3 cellular contexts compared by ENCODE assay signal in the genomic region with DNA sequence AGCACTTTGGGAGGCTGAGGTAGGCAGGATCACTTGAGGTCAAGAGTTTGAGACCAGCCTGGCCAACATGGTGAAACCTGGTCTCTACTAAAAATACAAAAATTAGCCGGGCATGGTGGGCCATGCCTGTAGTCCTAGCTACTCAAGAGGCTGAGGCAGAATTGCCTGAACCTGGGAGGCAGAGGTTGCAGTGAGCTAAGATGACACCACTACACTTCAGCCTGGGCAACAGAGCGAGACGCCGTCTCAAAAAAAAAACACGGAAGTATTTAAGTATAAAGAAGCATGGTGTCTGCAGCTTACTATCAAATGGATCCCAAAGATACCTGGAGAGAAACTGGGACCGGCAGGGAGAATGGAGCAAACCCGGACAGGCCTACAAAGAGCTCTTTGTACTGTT. TPM values are rescaled to one million over a fixed set of nuclear protein-coding genes. Genes with fewer than 3 reads are reported as not detected.
"Had no signal": no experiment of that assay in that cellular context is flagged by ENCODE, and none has a peak within 500 bp of the region (broad histone marks: within the 10 kb centered on the region; RNA-seq: fewer than 3 reads in every experiment).

No MANE protein-coding gene starts in this region.

RNA-seq across cellular contexts. Expression of gene COL9A3, which starts 32.1 kb away (rescaled TPM):
- total RNA-seq: LHCN-M2, MCF 10A, SJSA1 had no signal
